Comparison of ENCODE assay signal across 9 cellular contexts in genomic region chr10:119541459-119542356, GRCh38. TPM values are rescaled to one million over a fixed set of nuclear protein-coding genes. Genes with fewer than 3 reads are reported as not detected.
DNase-seq lines count a peak whose midpoint lies in the region; ATAC-seq and TF ChIP-seq lines count a peak whose summit lies in the region.
"Had no signal": no experiment of that assay in that cellular context is flagged by ENCODE, and none has a peak within 500 bp of the region (broad histone marks: within the 10 kb centered on the region; RNA-seq: fewer than 3 reads in every experiment).

No MANE protein-coding gene starts in this region.

- no peaks in the 10 kb centered on the region for H3K36me3 ChIP-seq in kidney epithelial cell (ENCODE audit: control insufficient read depth, insufficient read depth, low read length)

- peak overlapping the region; percentile 59 for H3K4me3 ChIP-seq in kidney epithelial cell (ENCODE audit: low read depth, low read length)

- peak; percentile 45 for DNase-seq in RKO (ENCODE audit: low spot score)
- DNase-seq in activated naive CD8-positive, alpha-beta T cell treated with anti-CD3 and anti-CD28 coated beads, Interleukin-2, amount 50 U/mL, for 16 hours (ENCODE audit: low read depth, low spot score) = peak; percentile 44
- no peak for DNase-seq in kidney epithelial cell (ENCODE audit: low read depth)
- peak; percentile 78 to 79 for DNase-seq in stimulated activated CD4-positive, alpha-beta T cell treated with anti-CD3 and anti-CD28 coated beads, Interleukin-4, amount 100 ng/mL, for 4 hours
- no peak for DNase-seq in posterior cingulate gyrus
- no peak for DNase-seq in globus pallidus (ENCODE audit: low spot score)

- ATAC-seq in GM19467 (IDR thresholded peaks at IDR 0.05; ENCODE audit: unreplicated experiment) (peak; percentile 7), HG02588 (IDR thresholded peaks at IDR 0.05; ENCODE audit: unreplicated experiment) (no peak)

- no peaks in the 10 kb centered on the region for H3K27me3 ChIP-seq in kidney epithelial cell (ENCODE audit: control insufficient read depth, insufficient read depth, low read length)
- H3K27me3 ChIP-seq: body of pancreas had no signal

- intact Hi-C loops in posterior cingulate gyrus (cut with DNase I) = no loop called here

- TF ChIP-seq CTCF in kidney epithelial cell (IDR thresholded peaks at IDR 0.05; ENCODE audit: insufficient read depth, low read length, poor library complexity, severe bottlenecking) = no peak

RNA-seq across cellular contexts. Expression of gene RGS10, which starts 0.8 kb away (rescaled TPM):
- 35.1 and 43.7 TPM in 2 replicates for total RNA-seq in kidney epithelial cell

RNA-seq across cellular contexts. Expression of gene TIAL1, which starts 55.1 kb away (rescaled TPM):
- 43.0 and 49.0 TPM in 2 replicates for total RNA-seq in kidney epithelial cell

Comparison
In these comparisons a context has a peak if more than half of its experiments do, and no peak if none do; other contexts are left out.
1. DNase-seq: peak in RKO (single experiment), activated naive CD8-positive, alpha-beta T cell treated with anti-CD3 and anti-CD28 coated beads, Interleukin-2, amount 50 U/mL, for 16 hours (single experiment) and stimulated activated CD4-positive, alpha-beta T cell treated with anti-CD3 and anti-CD28 coated beads, Interleukin-4, amount 100 ng/mL, for 4 hours (2 of 2); none in kidney epithelial cell (single experiment), posterior cingulate gyrus (0 of 10) and globus pallidus (single experiment).